1 cellular context compared by ENCODE assay signal in genomic region chr15:83462953-83463433, GRCh38.
TF ChIP-seq lines count a peak whose summit lies in the region.

No MANE protein-coding gene starts in this region.

TF ChIP-seq in K562, 482 proteins besides CTCF, POLR2A, EP300 and RAD21 (continued from another document):
- peak in 1 of 2 experiments; percentile 24 for TF ChIP-seq AFF1 (IDR thresholded peaks at IDR 0.05; ENCODE audit: low read depth in 1 of 2, partially characterized antibody in 2 of 2)
- no peak for TF ChIP-seq TAF9B (IDR thresholded peaks at IDR 0.05; ENCODE audit: partially characterized antibody)
TF ChIP-seq in K562: peak in this region for 89.
